Comparison of ENCODE assay signal across 13 cellular contexts in the genomic region with DNA sequence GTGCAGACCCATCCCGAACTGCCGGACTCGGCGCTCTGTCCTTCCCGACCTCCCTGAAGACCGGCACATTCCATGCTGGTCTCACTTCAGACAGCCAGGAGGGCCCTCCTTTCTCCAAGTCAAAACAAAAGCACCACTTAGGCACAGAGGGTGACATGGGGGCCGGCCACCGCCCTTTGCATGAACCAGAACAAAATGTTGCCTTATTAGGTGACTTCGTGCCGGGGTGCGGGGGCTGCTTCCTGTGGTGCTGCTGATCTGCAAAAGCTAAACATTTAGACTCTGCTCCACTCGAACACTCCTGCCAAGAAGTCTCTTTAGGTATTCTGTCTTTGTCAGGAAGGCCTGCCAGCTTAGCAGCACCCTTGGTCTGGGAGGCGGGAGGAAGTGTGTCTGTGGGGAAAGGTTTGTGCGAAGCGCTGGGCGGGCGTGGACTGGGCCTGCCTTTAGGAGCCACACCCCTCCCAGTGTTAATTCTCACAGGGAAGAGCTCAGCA.
DNase-seq lines count a peak whose midpoint lies in the region; ATAC-seq and TF ChIP-seq lines count a peak whose summit lies in the region.
"Had no signal": no experiment of that assay in that cellular context is flagged by ENCODE, and none has a peak within 500 bp of the region (broad histone marks: within the 10 kb centered on the region; RNA-seq: fewer than 3 reads in every experiment).

No MANE protein-coding gene starts in this region.

- H3K27ac Mint-ChIP-seq in neural progenitor cell, result no peak overlapping the region
- H3K27ac Mint-ChIP-seq: activated CD4-positive, alpha-beta T cell treated with anti-CD3 and anti-CD28 coated beads, Interleukin-2, amount 10 ng/mL, durations not matched to agents 24 days and 14 days had no signal

- no peaks in the 10 kb centered on the region for H4K20me1 ChIP-seq in neural progenitor cell (ENCODE audit: low read depth)

- H3K27me3 ChIP-seq in body of pancreas (no peaks in the 10 kb centered on the region), left ventricle myocardium inferior (ENCODE audit: low read depth) (peaks cover 44% of the 10 kb centered on the region), neural progenitor cell (no peaks in the 10 kb centered on the region)

- no peak overlapping the region for H3K4me3 Mint-ChIP-seq in neural progenitor cell
- H3K4me3 Mint-ChIP-seq: activated CD4-positive, alpha-beta T cell treated with anti-CD3 and anti-CD28 coated beads, Interleukin-2, amount 10 ng/mL, durations not matched to agents 24 days and 14 days; naive B cell had no signal

- ATAC-seq in body of pancreas, result peak; percentile 30
- ATAC-seq in HG03521 (IDR thresholded peaks at IDR 0.05; ENCODE audit: unreplicated experiment), result no peak
- ATAC-seq: A549 had no signal

- H3K4me1 ChIP-seq in body of pancreas (no peaks in the 10 kb centered on the region), left ventricle myocardium inferior (peaks cover 4% of the 10 kb centered on the region), neural progenitor cell (peaks cover 8% of the 10 kb centered on the region)
- H3K4me1 ChIP-seq: A549 had no signal

- H3K36me3 Mint-ChIP-seq in neural progenitor cell, result no peaks in the 10 kb centered on the region
- H3K36me3 Mint-ChIP-seq: naive B cell had no signal

- H3F3A ChIP-seq in neural progenitor cell (ENCODE audit: low read depth), result no peaks in the 10 kb centered on the region

- H3K27me3 Mint-ChIP-seq in neural progenitor cell (ENCODE audit: insufficient read depth, low read depth), result peaks cover 2% of the 10 kb centered on the region
- H3K27me3 Mint-ChIP-seq: activated CD4-positive, alpha-beta T cell treated with anti-CD3 and anti-CD28 coated beads, Interleukin-2, amount 10 ng/mL, durations not matched to agents 24 days and 14 days; naive B cell had no signal

- no peak overlapping the region for H3K9ac ChIP-seq in neural progenitor cell

- no peak overlapping the region for H3K27ac ChIP-seq in body of pancreas
- H3K27ac ChIP-seq in left ventricle myocardium inferior (replicated peaks), result no peak overlapping the region
- no peak overlapping the region for H3K27ac ChIP-seq in neural progenitor cell
- H3K27ac ChIP-seq: A549, skin epidermis had no signal

- intact Hi-C loops in body of pancreas (cut with DNase I) (no loop called here), left ventricle myocardium inferior (cut with micrococcal nuclease) (no loop called here)

- TF ChIP-seq CTCF in body of pancreas (IDR thresholded peaks at IDR 0.05), result no peak
- TF ChIP-seq CTCF in left ventricle myocardium inferior (IDR thresholded peaks at IDR 0.05; ENCODE audit: borderline replicate concordance), result no peak
- no peak for TF ChIP-seq CTCF in neural progenitor cell (IDR thresholded peaks at IDR 0.05)

- no peak overlapping the region for H3K4me2 ChIP-seq in neural progenitor cell
- H3K4me2 ChIP-seq: A549 had no signal

- H3K79me2 ChIP-seq in neural progenitor cell (ENCODE audit: low read depth), result no peaks in the 10 kb centered on the region

- no peaks in the 10 kb centered on the region for H3K9me3 Mint-ChIP-seq in neural progenitor cell
- H3K9me3 Mint-ChIP-seq: activated CD4-positive, alpha-beta T cell treated with anti-CD3 and anti-CD28 coated beads, Interleukin-2, amount 10 ng/mL, durations not matched to agents 24 days and 14 days had no signal

- H3K4me1 Mint-ChIP-seq in neural progenitor cell, result peaks cover 11% of the 10 kb centered on the region
- H3K4me1 Mint-ChIP-seq: activated CD4-positive, alpha-beta T cell treated with anti-CD3 and anti-CD28 coated beads, Interleukin-2, amount 10 ng/mL, durations not matched to agents 24 days and 14 days; naive B cell had no signal

- no peaks in the 10 kb centered on the region for H3K9me3 ChIP-seq in body of pancreas
- no peaks in the 10 kb centered on the region for H3K9me3 ChIP-seq in left ventricle myocardium inferior (replicated peaks)
- H3K9me3 ChIP-seq in neural progenitor cell (ENCODE audit: low read depth), result no peaks in the 10 kb centered on the region
- H3K9me3 ChIP-seq: A549 had no signal

- 64 to 73% methylated on average over 11 to 17 of the region's 17 CpGs for WGBS in body of pancreas, 2 donors

- H2AFZ ChIP-seq in neural progenitor cell (replicated peaks), result peak overlapping the region; percentile 73

- TF ChIP-seq POLR2A in body of pancreas (IDR thresholded peaks at IDR 0.05), result no peak

- no peaks in the 10 kb centered on the region for H3K36me3 ChIP-seq in body of pancreas (replicated peaks in 1 of 2; ENCODE audit: insufficient read depth in 1 of 2, low read depth in 2 of 2)
- H3K36me3 ChIP-seq in left ventricle myocardium inferior, result no peaks in the 10 kb centered on the region
- no peaks in the 10 kb centered on the region for H3K36me3 ChIP-seq in neural progenitor cell

- DNase-seq in COLO829 (ENCODE audit: low spot score) (peak; percentile 13), body of pancreas (peak in 1 of 4 donors; percentile 33), left ventricle myocardium inferior (peak; percentile 33), neural progenitor cell (ENCODE audit: low spot score) (peak; percentile 12), NCI-H2196 (lab: John Stamatoyannopoulos, UW; ENCODE audit: unreplicated experiment) (no peak), AG08396 (ENCODE audit: low spot score) (no peak), NCI-H1694 (lab: John Stamatoyannopoulos, UW) (no peak)
- DNase-seq: activated CD4-positive, alpha-beta T cell treated with anti-CD3 and anti-CD28 coated beads, Interleukin-2, amount 10 ng/mL, durations not matched to agents 24 days and 14 days; naive B cell; T-helper 1 cell had no signal

- no peak overlapping the region for H3K4me3 ChIP-seq in body of pancreas
- no peak overlapping the region for H3K4me3 ChIP-seq in left ventricle myocardium inferior
- H3K4me3 ChIP-seq in neural progenitor cell, result no peak overlapping the region
- H3K4me3 ChIP-seq: A549, skin epidermis had no signal

Comparison
In these comparisons a context has a peak if more than half of its experiments do, and no peak if none do; other contexts are left out.
1. DNase-seq: peak in COLO829 (single experiment), left ventricle myocardium inferior (single experiment) and neural progenitor cell (single experiment); none in NCI-H2196 (single experiment), AG08396 (single experiment) and NCI-H1694 (single experiment).